Comparison of ENCODE assay signal across 1 cellular context in the genomic region with DNA sequence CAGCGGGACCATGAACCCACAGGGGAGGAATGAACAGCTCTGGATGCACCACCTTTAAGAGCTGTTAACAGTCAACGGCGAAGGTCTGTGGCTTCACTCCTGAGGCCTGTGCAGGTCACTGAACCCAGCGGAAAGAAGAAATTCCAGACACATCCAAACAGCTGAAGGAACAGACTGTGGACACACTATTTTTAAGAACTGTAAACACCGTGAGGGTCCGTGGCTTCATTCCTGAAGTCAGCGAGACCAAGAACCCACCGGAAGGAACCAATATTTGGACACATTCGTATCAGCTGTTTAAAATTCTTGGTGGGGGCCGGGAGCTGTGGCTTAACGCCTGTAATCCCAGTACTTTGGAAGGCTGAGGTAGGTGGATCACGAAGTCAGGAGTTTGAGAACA.
TF ChIP-seq lines count a peak whose summit lies in the region.

No MANE protein-coding gene starts in this region.

TF ChIP-seq in WTC11, 78 proteins besides CTCF, POLR2A, EP300 and RAD21 (continued from another document):
- TF ChIP-seq, protein P1, sequence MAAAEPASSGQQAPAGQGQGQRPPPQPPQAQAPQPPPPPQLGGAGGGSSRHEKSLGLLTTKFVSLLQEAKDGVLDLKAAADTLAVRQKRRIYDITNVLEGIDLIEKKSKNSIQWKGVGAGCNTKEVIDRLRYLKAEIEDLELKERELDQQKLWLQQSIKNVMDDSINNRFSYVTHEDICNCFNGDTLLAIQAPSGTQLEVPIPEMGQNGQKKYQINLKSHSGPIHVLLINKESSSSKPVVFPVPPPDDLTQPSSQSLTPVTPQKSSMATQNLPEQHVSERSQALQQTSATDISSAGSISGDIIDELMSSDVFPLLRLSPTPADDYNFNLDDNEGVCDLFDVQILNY (CRISPR knock-in tag; IDR thresholded peaks at IDR 0.05), result no peak
- TF ChIP-seq ESRRA (CRISPR knock-in tag; IDR thresholded peaks at IDR 0.05; ENCODE audit: borderline replicate concordance), result no peak
- TF ChIP-seq FOXK1 (CRISPR knock-in tag; IDR thresholded peaks at IDR 0.05), result no peak
- no peak for TF ChIP-seq GRHL2 (CRISPR knock-in tag; IDR thresholded peaks at IDR 0.05; ENCODE audit: insufficient replicate concordance, severe bottlenecking)
- TF ChIP-seq, protein P2, sequence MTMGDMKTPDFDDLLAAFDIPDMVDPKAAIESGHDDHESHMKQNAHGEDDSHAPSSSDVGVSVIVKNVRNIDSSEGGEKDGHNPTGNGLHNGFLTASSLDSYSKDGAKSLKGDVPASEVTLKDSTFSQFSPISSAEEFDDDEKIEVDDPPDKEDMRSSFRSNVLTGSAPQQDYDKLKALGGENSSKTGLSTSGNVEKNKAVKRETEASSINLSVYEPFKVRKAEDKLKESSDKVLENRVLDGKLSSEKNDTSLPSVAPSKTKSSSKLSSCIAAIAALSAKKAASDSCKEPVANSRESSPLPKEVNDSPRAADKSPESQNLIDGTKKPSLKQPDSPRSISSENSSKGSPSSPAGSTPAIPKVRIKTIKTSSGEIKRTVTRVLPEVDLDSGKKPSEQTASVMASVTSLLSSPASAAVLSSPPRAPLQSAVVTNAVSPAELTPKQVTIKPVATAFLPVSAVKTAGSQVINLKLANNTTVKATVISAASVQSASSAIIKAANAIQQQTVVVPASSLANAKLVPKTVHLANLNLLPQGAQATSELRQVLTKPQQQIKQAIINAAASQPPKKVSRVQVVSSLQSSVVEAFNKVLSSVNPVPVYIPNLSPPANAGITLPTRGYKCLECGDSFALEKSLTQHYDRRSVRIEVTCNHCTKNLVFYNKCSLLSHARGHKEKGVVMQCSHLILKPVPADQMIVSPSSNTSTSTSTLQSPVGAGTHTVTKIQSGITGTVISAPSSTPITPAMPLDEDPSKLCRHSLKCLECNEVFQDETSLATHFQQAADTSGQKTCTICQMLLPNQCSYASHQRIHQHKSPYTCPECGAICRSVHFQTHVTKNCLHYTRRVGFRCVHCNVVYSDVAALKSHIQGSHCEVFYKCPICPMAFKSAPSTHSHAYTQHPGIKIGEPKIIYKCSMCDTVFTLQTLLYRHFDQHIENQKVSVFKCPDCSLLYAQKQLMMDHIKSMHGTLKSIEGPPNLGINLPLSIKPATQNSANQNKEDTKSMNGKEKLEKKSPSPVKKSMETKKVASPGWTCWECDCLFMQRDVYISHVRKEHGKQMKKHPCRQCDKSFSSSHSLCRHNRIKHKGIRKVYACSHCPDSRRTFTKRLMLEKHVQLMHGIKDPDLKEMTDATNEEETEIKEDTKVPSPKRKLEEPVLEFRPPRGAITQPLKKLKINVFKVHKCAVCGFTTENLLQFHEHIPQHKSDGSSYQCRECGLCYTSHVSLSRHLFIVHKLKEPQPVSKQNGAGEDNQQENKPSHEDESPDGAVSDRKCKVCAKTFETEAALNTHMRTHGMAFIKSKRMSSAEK (CRISPR knock-in tag; IDR thresholded peaks at IDR 0.05; ENCODE audit: borderline replicate concordance), result no peak
TF ChIP-seq in WTC11: peak in this region for 0.
